Comparison of ENCODE assay signal across 35 cellular contexts in genomic region chr1:3616861-3617260, GRCh38.
"Had no signal": no experiment of that assay in that cellular context is flagged by ENCODE, and none has a peak within 500 bp of the region (broad histone marks: within the 10 kb centered on the region; RNA-seq: fewer than 3 reads in every experiment).

No MANE protein-coding gene starts in this region.

- DNase-seq: Karpas-422, Kasumi-1, KBM-7, KG1, MG63, MV-4-11, NCI-H1048, NCI-H1092, NCI-H1092 treated with DMSO at 0.1 percent for 48 hours, NCI-H1105, NCI-H1105 treated with DMSO at 0.1 percent for 48 hours, NCI-H1417, NCI-H1417 treated with DMSO at 0.1 percent for 48 hours, NCI-H1436, NCI-H1436 treated with DMSO at 0.1 percent for 48 hours, NCI-H146, NCI-H1694, NCI-H1694 treated with DMSO at 0.1 percent for 48 hours, NCI-H187, NCI-H187 treated with DMSO at 0.1 percent for 48 hours, NCI-H1930, NCI-H2029, NCI-H2029 treated with DMSO at 0.1 percent for 48 hours, NCI-H2081, NCI-H2081 treated with DMSO at 0.1 percent for 48 hours, NCI-H2107, NCI-H2171, NCI-H2171 treated with DMSO at 0.1 percent for 48 hours, NCI-H2227 treated with DMSO at 0.1 percent for 48 hours, NCI-H226, NCI-H345, NCI-H446, NCI-H446 treated with DMSO at 0.1 percent for 48 hours, NCI-H510A had no signal

- H3K9me3 ChIP-seq: MG63 had no signal

- H3K9ac ChIP-seq: KMS-11 had no signal

- H3K4me2 ChIP-seq: KMS-11 had no signal

- H3K27ac ChIP-seq: KMS-11 had no signal

- H3K36me3 ChIP-seq: MG63 had no signal

- H3K27me3 ChIP-seq: MG63 had no signal

- H3K4me3 ChIP-seq: MG63 had no signal
